ENCODE assay signal across 9 cellular contexts in genomic region chr2:27489498-27490397, GRCh38. TPM values are rescaled to one million over a fixed set of nuclear protein-coding genes. Genes with fewer than 3 reads are reported as not detected.
DNase-seq lines count a peak whose midpoint lies in the region; ATAC-seq, FAIRE-seq and TF ChIP-seq lines count a peak whose summit lies in the region.
"Had no signal": no experiment of that assay in that cellular context is flagged by ENCODE, and none has a peak within 500 bp of the region (broad histone marks: within the 10 kb centered on the region; RNA-seq: fewer than 3 reads in every experiment).

A gene with protein sequence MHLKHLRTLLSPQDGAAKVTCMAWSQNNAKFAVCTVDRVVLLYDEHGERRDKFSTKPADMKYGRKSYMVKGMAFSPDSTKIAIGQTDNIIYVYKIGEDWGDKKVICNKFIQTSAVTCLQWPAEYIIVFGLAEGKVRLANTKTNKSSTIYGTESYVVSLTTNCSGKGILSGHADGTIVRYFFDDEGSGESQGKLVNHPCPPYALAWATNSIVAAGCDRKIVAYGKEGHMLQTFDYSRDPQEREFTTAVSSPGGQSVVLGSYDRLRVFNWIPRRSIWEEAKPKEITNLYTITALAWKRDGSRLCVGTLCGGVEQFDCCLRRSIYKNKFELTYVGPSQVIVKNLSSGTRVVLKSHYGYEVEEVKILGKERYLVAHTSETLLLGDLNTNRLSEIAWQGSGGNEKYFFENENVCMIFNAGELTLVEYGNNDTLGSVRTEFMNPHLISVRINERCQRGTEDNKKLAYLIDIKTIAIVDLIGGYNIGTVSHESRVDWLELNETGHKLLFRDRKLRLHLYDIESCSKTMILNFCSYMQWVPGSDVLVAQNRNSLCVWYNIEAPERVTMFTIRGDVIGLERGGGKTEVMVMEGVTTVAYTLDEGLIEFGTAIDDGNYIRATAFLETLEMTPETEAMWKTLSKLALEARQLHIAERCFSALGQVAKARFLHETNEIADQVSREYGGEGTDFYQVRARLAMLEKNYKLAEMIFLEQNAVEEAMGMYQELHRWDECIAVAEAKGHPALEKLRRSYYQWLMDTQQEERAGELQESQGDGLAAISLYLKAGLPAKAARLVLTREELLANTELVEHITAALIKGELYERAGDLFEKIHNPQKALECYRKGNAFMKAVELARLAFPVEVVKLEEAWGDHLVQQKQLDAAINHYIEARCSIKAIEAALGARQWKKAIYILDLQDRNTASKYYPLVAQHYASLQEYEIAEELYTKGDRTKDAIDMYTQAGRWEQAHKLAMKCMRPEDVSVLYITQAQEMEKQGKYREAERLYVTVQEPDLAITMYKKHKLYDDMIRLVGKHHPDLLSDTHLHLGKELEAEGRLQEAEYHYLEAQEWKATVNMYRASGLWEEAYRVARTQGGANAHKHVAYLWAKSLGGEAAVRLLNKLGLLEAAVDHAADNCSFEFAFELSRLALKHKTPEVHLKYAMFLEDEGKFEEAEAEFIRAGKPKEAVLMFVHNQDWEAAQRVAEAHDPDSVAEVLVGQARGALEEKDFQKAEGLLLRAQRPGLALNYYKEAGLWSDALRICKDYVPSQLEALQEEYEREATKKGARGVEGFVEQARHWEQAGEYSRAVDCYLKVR (N-terminal part only) (minus strand): TSS chr2:27489743. CDS start chr2:27489653, 90 bp downstream.

- H3K27ac ChIP-seq in kidney (ENCODE audit: low read depth in 2 of 2, low read length in 2 of 2), result peak within 1 kb of the TSS; percentile 71 to 73

- TF ChIP-seq CTCF in chondrocyte (IDR thresholded peaks at IDR 0.05), result no peak
- TF ChIP-seq CTCF in kidney (IDR thresholded peaks at IDR 0.05; ENCODE audit: borderline replicate concordance, extremely low read depth, insufficient read depth), result no peak

- peak; percentile 100 for DNase-seq in Ammon's horn (ENCODE audit: low spot score)
- peak; percentile 91 for DNase-seq in GM19238 (ENCODE audit: insufficient read length, low spot score)
- DNase-seq in NCI-H510A treated with DMSO at 0.1 percent for 48 hours (lab: John Stamatoyannopoulos, UW), result peak; percentile 99
- peak; percentile 100 for DNase-seq in activated CD4-positive, alpha-beta T cell treated with anti-CD3 and anti-CD28 coated beads for 36 hours
- peak; percentile 99 for DNase-seq in chondrocyte (ENCODE audit: low spot score)
- DNase-seq in kidney, result peak; percentile 99
- DNase-seq in stimulated activated CD4-positive, alpha-beta T cell treated with anti-CD3 and anti-CD28 coated beads, Interleukin-15, amount 100 ng/mL, for 1 hour (ENCODE audit: low read depth in 1 of 2, low spot score in 1 of 2), result peak; percentile 94 to 96

- no peaks in the 10 kb centered on the region for H3K9me3 ChIP-seq in kidney (ENCODE audit: control insufficient read depth in 1 of 2, low read length in 2 of 2)

- no peaks in the 10 kb centered on the region for H3K36me3 Mint-ChIP-seq in activated CD4-positive, alpha-beta T cell treated with anti-CD3 and anti-CD28 coated beads for 36 hours (ENCODE audit: low read depth)
- H3K36me3 Mint-ChIP-seq in chondrocyte (ENCODE audit: low read depth), result peaks cover 3% of the 10 kb centered on the region

- POLR2A ChIA-PET in activated CD4-positive, alpha-beta T cell treated with anti-CD3 and anti-CD28 coated beads for 36 hours (lab: Charles Lee), result no interaction called here

- CTCF ChIA-PET in activated CD4-positive, alpha-beta T cell treated with anti-CD3 and anti-CD28 coated beads for 36 hours (lab: Charles Lee), result interaction anchor here (1.8 kb wide), 1 partner anchor 193 kb away, joined by 8 read pairs; no protein-coding TSS in a partner anchor

- H3K4me3 Mint-ChIP-seq in activated CD4-positive, alpha-beta T cell treated with anti-CD3 and anti-CD28 coated beads for 36 hours, result peak within 1 kb of the TSS; percentile 75
- H3K4me3 Mint-ChIP-seq in chondrocyte (ENCODE audit: unreplicated experiment), result peak within 1 kb of the TSS; percentile 93

- peak; percentile 93 for ATAC-seq in HG03439 (IDR thresholded peaks at IDR 0.05; ENCODE audit: unreplicated experiment)
- peak; percentile 97 for ATAC-seq in activated CD4-positive, alpha-beta T cell treated with anti-CD3 and anti-CD28 coated beads for 36 hours

- H3K9me3 Mint-ChIP-seq in activated CD4-positive, alpha-beta T cell treated with anti-CD3 and anti-CD28 coated beads for 36 hours (ENCODE audit: low read depth), result no peaks in the 10 kb centered on the region
- no peaks in the 10 kb centered on the region for H3K9me3 Mint-ChIP-seq in chondrocyte (ENCODE audit: low read depth)

- peaks cover 11% of the 10 kb centered on the region for H3K27me3 Mint-ChIP-seq in activated CD4-positive, alpha-beta T cell treated with anti-CD3 and anti-CD28 coated beads for 36 hours
- no peaks in the 10 kb centered on the region for H3K27me3 Mint-ChIP-seq in chondrocyte (ENCODE audit: low read depth)

- peaks cover 4 to 7% of the 10 kb centered on the region in 2 donors for H3K4me1 ChIP-seq in kidney (ENCODE audit: control insufficient read depth in 1 of 2, insufficient read depth in 1 of 2, low read depth in 1 of 2, low read length in 2 of 2)

- peaks cover 23% of the 10 kb centered on the region for H3K4me1 Mint-ChIP-seq in activated CD4-positive, alpha-beta T cell treated with anti-CD3 and anti-CD28 coated beads for 36 hours
- peaks cover 25% of the 10 kb centered on the region for H3K4me1 Mint-ChIP-seq in chondrocyte (ENCODE audit: low read depth)

- FAIRE-seq in kidney (lab: Jason Lieb, UNC), result peak; percentile 97
- FAIRE-seq: colon had no signal

- intact Hi-C loops in activated CD4-positive, alpha-beta T cell treated with anti-CD3 and anti-CD28 coated beads for 36 hours (cut with DNase I, micrococcal nuclease), result loop anchor here (1.0 to 2.0 kb wide), 16 partner anchors 59 to 705 kb away; partner anchors contain the start of genes EIF2B4 (in 2 of the 2), GTF3C2 (in 2 of the 2), PPM1G (in 2 of the 2) and SNX17 (in 2 of the 2)
- intact Hi-C loops in kidney (cut with DNase I), result no loop called here

- peak within 1 kb of the TSS; percentile 63 for H3K27ac Mint-ChIP-seq in activated CD4-positive, alpha-beta T cell treated with anti-CD3 and anti-CD28 coated beads for 36 hours
- peak within 1 kb of the TSS; percentile 90 for H3K27ac Mint-ChIP-seq in chondrocyte (ENCODE audit: unreplicated experiment)

- peak within 1 kb of the TSS; percentile 85 to 89 for H3K4me3 ChIP-seq in kidney (ENCODE audit: low read length in 2 of 2)

- H3K9ac ChIP-seq in kidney (ENCODE audit: low read length in 2 of 2), result peak within 1 kb of the TSS; percentile 68 to 70

- peaks cover 2 to 7% of the 10 kb centered on the region in 2 donors for H3K36me3 ChIP-seq in kidney (ENCODE audit: control insufficient read depth in 1 of 2, insufficient read depth in 2 of 2, low read length in 2 of 2)

RNA-seq across cellular contexts. Expression of the gene that starts here (rescaled TPM):
- 1 to 10 TPM; 8.7 TPM for total RNA-seq in activated CD4-positive, alpha-beta T cell treated with anti-CD3 and anti-CD28 coated beads for 36 hours
- total RNA-seq in chondrocyte (19.3 to 36.9 TPM (median 21.5 TPM) in 3 replicates), kidney (40.3 TPM)
- polyA plus RNA-seq in kidney (ENCODE audit: insufficient read depth, low read depth, low replicate concordance), result 25.9 TPM

Comparison
In these comparisons a context has a peak if more than half of its experiments do, and no peak if none do; other contexts are left out.
1. Peak in every context shown above with its lines: DNase-seq, ATAC-seq, H3K4me3 ChIP-seq and H3K27ac ChIP-seq.